20 cellular contexts compared by ENCODE assay signal in genomic region chr5:180423598-180423997, GRCh38.
A peak's percentile ranks its signal among the peaks of the same experiment; 100 is the strongest.
DNase-seq lines count a peak whose midpoint lies in the region; ATAC-seq and TF ChIP-seq lines count a peak whose summit lies in the region.
"Had no signal": no experiment of that assay in that cellular context is flagged by ENCODE, and none has a peak within 500 bp of the region (broad histone marks: within the 10 kb centered on the region; RNA-seq: fewer than 3 reads in every experiment).

No MANE protein-coding gene starts in this region.

- no peak for ATAC-seq in HG03139 (IDR thresholded peaks at IDR 0.05; ENCODE audit: unreplicated experiment)
- ATAC-seq: GM12878 had no signal

- CTCF ChIA-PET in activated naive CD4-positive, alpha-beta T cell treated with anti-CD3 and anti-CD28 coated beads, Interleukin-2, amount 10 ng/mL, durations not matched to agents 7 days and 5 days (lab: Charles Lee), result interaction anchor here (0.6 kb wide), 1 partner anchor 397 kb away, joined by 3 read pairs; no protein-coding TSS in a partner anchor

- H3K27ac Mint-ChIP-seq in nephron progenitor cell (peak overlapping the region; percentile 44), type B pancreatic cell (no peak overlapping the region)
- H3K27ac Mint-ChIP-seq in activated naive CD4-positive, alpha-beta T cell treated with anti-CD3 and anti-CD28 coated beads, Interleukin-2, amount 10 ng/mL, durations not matched to agents 7 days and 5 days, result no peak overlapping the region
- H3K27ac Mint-ChIP-seq: B cell, HFFc6 had no signal

- peaks cover 8% of the 10 kb centered on the region for H3K4me1 Mint-ChIP-seq in nephron progenitor cell
- no peaks in the 10 kb centered on the region for H3K4me1 Mint-ChIP-seq in type B pancreatic cell (ENCODE audit: unreplicated experiment)
- no peaks in the 10 kb centered on the region for H3K4me1 Mint-ChIP-seq in activated naive CD4-positive, alpha-beta T cell treated with anti-CD3 and anti-CD28 coated beads, Interleukin-2, amount 10 ng/mL, durations not matched to agents 7 days and 5 days
- H3K4me1 Mint-ChIP-seq: B cell had no signal

- peaks cover 6% of the 10 kb centered on the region for H3K9me3 Mint-ChIP-seq in nephron progenitor cell
- H3K9me3 Mint-ChIP-seq in type B pancreatic cell, result no peaks in the 10 kb centered on the region
- H3K9me3 Mint-ChIP-seq in activated naive CD4-positive, alpha-beta T cell treated with anti-CD3 and anti-CD28 coated beads, Interleukin-2, amount 10 ng/mL, durations not matched to agents 7 days and 5 days, result no peaks in the 10 kb centered on the region

- H3K27me3 Mint-ChIP-seq in nephron progenitor cell (ENCODE audit: low read depth, poor library complexity) (peaks cover 4% of the 10 kb centered on the region), type B pancreatic cell (peaks cover 3% of the 10 kb centered on the region)
- H3K27me3 Mint-ChIP-seq in activated naive CD4-positive, alpha-beta T cell treated with anti-CD3 and anti-CD28 coated beads, Interleukin-2, amount 10 ng/mL, durations not matched to agents 7 days and 5 days, result no peaks in the 10 kb centered on the region
- H3K27me3 Mint-ChIP-seq: B cell had no signal

- TF ChIP-seq CTCF in nephron progenitor cell (IDR thresholded peaks at IDR 0.05), result no peak
- no peak for TF ChIP-seq CTCF in type B pancreatic cell (conservative IDR thresholded peaks at IDR 0.05)

- H3K36me3 Mint-ChIP-seq in nephron progenitor cell (ENCODE audit: low read depth) (no peaks in the 10 kb centered on the region), type B pancreatic cell (no peaks in the 10 kb centered on the region)
- no peaks in the 10 kb centered on the region for H3K36me3 Mint-ChIP-seq in activated naive CD4-positive, alpha-beta T cell treated with anti-CD3 and anti-CD28 coated beads, Interleukin-2, amount 10 ng/mL, durations not matched to agents 7 days and 5 days

- H3K4me3 Mint-ChIP-seq in nephron progenitor cell (no peak overlapping the region), type B pancreatic cell (no peak overlapping the region)
- no peak overlapping the region for H3K4me3 Mint-ChIP-seq in activated naive CD4-positive, alpha-beta T cell treated with anti-CD3 and anti-CD28 coated beads, Interleukin-2, amount 10 ng/mL, durations not matched to agents 7 days and 5 days
- H3K4me3 Mint-ChIP-seq: B cell, HFFc6 had no signal

- peak; percentile 43 for DNase-seq in DMS 273 (lab: John Stamatoyannopoulos, UW; ENCODE audit: unreplicated experiment)
- no peak for DNase-seq in DMS 273 treated with DMSO at 0.1 percent for 48 hours (lab: John Stamatoyannopoulos, UW)
- DNase-seq in cerebellar cortex (ENCODE audit: low spot score), result peak; percentile 44
- no peak for DNase-seq in nephron progenitor cell
- no peak for DNase-seq in type B pancreatic cell (ENCODE audit: extremely low spot score, unreplicated experiment)
- no peak for DNase-seq in activated naive CD4-positive, alpha-beta T cell treated with anti-CD3 and anti-CD28 coated beads, Interleukin-2, amount 10 ng/mL, durations not matched to agents 7 days and 5 days
- no peak for DNase-seq in GM19238 (ENCODE audit: insufficient read length, low spot score)
- DNase-seq: COR-L47, DMS153, HFFc6, IMR-90, NCI-H1048, NCI-H1436 treated with DMSO at 0.1 percent for 48 hours, NCI-H2029, NCI-H446 treated with DMSO at 0.1 percent for 48 hours, NCI-H69, Peyer's patch had no signal

Comparison
In these comparisons a context has a peak if more than half of its experiments do, and no peak if none do; other contexts are left out.
1. DNase-seq: peak in DMS 273 (single experiment) and cerebellar cortex (single experiment); none in DMS 273 treated with DMSO at 0.1 percent for 48 hours (single experiment), nephron progenitor cell (single experiment), type B pancreatic cell (single experiment), activated naive CD4-positive, alpha-beta T cell treated with anti-CD3 and anti-CD28 coated beads, Interleukin-2, amount 10 ng/mL, durations not matched to agents 7 days and 5 days (single experiment) and GM19238 (single experiment).